In the genomic region with DNA sequence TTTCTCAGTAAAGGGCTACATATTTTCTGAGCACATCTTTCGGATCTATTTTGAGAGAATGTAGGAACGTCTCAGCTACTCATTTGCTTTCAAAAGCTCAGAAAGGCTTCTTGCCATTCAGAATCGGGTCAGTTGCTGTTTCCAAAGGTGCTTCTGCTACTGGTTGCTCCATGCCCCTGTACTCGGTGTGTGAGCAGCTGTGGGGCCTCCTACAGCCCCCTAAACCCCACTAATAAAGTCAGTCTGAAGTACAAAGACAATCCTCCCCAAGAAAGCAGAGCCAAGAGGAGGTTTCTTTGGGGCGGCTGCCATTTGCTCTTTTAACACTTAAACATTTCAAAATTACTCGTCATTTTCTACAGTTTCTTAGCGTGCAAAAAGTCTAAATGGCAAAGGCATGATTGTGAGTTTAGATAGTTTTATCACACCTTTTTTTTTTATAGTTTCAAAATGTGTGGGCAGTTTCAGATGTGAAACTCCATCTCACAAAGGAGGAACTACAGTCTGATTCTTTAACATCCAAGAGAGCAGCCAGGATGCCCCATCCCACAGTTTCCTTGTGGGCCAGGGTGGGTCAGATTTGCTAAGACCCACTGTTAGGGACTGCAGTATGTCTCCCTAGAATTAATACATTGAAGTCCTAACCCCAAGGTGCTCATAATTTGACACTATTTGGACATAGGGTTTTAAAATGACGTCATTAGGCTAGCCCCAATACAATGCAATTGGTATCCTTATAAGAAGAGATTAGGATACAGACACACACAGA, we compare ENCODE assay signal across 1 cellular context.
TF ChIP-seq lines count a peak whose summit lies in the region.

No MANE protein-coding gene starts in this region.

TF ChIP-seq in GM12878, 131 proteins besides CTCF, POLR2A, EP300 and RAD21 (continues in another document):
- TF ChIP-seq CBX3 (IDR thresholded peaks at IDR 0.05; ENCODE audit: borderline replicate concordance, low read depth) = no peak
- no peak for TF ChIP-seq SPI1 (IDR thresholded peaks at IDR 0.05; ENCODE audit: borderline replicate concordance, insufficient read depth, low read depth, low read length)
- no peak for TF ChIP-seq MXI1 (IDR thresholded peaks at IDR 0.05; ENCODE audit: low read depth, low read length)
- no peak for TF ChIP-seq FOXK2 (IDR thresholded peaks at IDR 0.05)
- TF ChIP-seq, protein P1, sequence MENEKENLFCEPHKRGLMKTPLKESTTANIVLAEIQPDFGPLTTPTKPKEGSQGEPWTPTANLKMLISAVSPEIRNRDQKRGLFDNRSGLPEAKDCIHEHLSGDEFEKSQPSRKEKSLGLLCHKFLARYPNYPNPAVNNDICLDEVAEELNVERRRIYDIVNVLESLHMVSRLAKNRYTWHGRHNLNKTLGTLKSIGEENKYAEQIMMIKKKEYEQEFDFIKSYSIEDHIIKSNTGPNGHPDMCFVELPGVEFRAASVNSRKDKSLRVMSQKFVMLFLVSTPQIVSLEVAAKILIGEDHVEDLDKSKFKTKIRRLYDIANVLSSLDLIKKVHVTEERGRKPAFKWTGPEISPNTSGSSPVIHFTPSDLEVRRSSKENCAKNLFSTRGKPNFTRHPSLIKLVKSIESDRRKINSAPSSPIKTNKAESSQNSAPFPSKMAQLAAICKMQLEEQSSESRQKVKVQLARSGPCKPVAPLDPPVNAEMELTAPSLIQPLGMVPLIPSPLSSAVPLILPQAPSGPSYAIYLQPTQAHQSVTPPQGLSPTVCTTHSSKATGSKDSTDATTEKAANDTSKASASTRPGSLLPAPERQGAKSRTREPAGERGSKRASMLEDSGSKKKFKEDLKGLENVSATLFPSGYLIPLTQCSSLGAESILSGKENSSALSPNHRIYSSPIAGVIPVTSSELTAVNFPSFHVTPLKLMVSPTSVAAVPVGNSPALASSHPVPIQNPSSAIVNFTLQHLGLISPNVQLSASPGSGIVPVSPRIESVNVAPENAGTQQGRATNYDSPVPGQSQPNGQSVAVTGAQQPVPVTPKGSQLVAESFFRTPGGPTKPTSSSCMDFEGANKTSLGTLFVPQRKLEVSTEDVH (IDR thresholded peaks at IDR 0.05; ENCODE audit: low read depth, partially characterized antibody) = no peak
- no peak for TF ChIP-seq ESRRA (IDR thresholded peaks at IDR 0.05; ENCODE audit: low read length)
- TF ChIP-seq JUND (IDR thresholded peaks at IDR 0.05; ENCODE audit: low read depth, low read length) = no peak
- peak; percentile 21; the same call in 1 of the 2 replicates for TF ChIP-seq TCF3 (IDR thresholded peaks at IDR 0.05; ENCODE audit: borderline replicate concordance, insufficient read depth, low read depth, low read length)
- TF ChIP-seq, protein P2, sequence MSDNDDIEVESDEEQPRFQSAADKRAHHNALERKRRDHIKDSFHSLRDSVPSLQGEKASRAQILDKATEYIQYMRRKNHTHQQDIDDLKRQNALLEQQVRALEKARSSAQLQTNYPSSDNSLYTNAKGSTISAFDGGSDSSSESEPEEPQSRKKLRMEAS (IDR thresholded peaks at IDR 0.05; ENCODE audit: low read depth, low read length) = no peak
- no peak for TF ChIP-seq GATAD2B (conservative IDR thresholded peaks at IDR 0.05; ENCODE audit: low read depth)
- TF ChIP-seq EZH2 (IDR thresholded peaks at IDR 0.05; ENCODE audit: borderline replicate concordance, control insufficient read depth, low read depth, low read length) = no peak
- TF ChIP-seq NBN (IDR thresholded peaks at IDR 0.05) = no peak
- TF ChIP-seq NFIC (IDR thresholded peaks at IDR 0.05; ENCODE audit: low read depth, low read length) = no peak
- 0 out of 2 replicates have a peak, but pooled peaks have one; percentile 49 for TF ChIP-seq MEF2A (IDR thresholded peaks at IDR 0.05; ENCODE audit: insufficient read depth, low read depth, low read length)
- TF ChIP-seq PAX8 (IDR thresholded peaks at IDR 0.05) = no peak
- TF ChIP-seq, protein P3, sequence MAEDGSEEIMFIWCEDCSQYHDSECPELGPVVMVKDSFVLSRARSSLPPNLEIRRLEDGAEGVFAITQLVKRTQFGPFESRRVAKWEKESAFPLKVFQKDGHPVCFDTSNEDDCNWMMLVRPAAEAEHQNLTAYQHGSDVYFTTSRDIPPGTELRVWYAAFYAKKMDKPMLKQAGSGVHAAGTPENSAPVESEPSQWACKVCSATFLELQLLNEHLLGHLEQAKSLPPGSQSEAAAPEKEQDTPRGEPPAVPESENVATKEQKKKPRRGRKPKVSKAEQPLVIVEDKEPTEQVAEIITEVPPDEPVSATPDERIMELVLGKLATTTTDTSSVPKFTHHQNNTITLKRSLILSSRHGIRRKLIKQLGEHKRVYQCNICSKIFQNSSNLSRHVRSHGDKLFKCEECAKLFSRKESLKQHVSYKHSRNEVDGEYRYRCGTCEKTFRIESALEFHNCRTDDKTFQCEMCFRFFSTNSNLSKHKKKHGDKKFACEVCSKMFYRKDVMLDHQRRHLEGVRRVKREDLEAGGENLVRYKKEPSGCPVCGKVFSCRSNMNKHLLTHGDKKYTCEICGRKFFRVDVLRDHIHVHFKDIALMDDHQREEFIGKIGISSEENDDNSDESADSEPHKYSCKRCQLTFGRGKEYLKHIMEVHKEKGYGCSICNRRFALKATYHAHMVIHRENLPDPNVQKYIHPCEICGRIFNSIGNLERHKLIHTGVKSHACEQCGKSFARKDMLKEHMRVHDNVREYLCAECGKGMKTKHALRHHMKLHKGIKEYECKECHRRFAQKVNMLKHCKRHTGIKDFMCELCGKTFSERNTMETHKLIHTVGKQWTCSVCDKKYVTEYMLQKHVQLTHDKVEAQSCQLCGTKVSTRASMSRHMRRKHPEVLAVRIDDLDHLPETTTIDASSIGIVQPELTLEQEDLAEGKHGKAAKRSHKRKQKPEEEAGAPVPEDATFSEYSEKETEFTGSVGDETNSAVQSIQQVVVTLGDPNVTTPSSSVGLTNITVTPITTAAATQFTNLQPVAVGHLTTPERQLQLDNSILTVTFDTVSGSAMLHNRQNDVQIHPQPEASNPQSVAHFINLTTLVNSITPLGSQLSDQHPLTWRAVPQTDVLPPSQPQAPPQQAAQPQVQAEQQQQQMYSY (CRISPR knock-in tag; IDR thresholded peaks at IDR 0.05) = no peak
- TF ChIP-seq SREBF1 (IDR thresholded peaks at IDR 0.05; ENCODE audit: low read length) = no peak
- TF ChIP-seq, protein P4, sequence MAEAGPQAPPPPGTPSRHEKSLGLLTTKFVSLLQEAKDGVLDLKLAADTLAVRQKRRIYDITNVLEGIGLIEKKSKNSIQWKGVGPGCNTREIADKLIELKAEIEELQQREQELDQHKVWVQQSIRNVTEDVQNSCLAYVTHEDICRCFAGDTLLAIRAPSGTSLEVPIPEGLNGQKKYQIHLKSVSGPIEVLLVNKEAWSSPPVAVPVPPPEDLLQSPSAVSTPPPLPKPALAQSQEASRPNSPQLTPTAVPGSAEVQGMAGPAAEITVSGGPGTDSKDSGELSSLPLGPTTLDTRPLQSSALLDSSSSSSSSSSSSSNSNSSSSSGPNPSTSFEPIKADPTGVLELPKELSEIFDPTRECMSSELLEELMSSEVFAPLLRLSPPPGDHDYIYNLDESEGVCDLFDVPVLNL (IDR thresholded peaks at IDR 0.05; ENCODE audit: low read depth, low read length) = no peak
- TF ChIP-seq IKZF1 (conservative IDR thresholded peaks at IDR 0.05) = 0 out of 2 replicates have a peak, but pooled peaks have one; percentile 33
- TF ChIP-seq ZNF384 (IDR thresholded peaks at IDR 0.05; ENCODE audit: borderline replicate concordance, low read depth, low read length) = peak; percentile 73
- TF ChIP-seq TCF7 (IDR thresholded peaks at IDR 0.05; ENCODE audit: borderline replicate concordance) = 0 out of 2 replicates have a peak, but pooled peaks have one; percentile 32
- TF ChIP-seq, protein P5, sequence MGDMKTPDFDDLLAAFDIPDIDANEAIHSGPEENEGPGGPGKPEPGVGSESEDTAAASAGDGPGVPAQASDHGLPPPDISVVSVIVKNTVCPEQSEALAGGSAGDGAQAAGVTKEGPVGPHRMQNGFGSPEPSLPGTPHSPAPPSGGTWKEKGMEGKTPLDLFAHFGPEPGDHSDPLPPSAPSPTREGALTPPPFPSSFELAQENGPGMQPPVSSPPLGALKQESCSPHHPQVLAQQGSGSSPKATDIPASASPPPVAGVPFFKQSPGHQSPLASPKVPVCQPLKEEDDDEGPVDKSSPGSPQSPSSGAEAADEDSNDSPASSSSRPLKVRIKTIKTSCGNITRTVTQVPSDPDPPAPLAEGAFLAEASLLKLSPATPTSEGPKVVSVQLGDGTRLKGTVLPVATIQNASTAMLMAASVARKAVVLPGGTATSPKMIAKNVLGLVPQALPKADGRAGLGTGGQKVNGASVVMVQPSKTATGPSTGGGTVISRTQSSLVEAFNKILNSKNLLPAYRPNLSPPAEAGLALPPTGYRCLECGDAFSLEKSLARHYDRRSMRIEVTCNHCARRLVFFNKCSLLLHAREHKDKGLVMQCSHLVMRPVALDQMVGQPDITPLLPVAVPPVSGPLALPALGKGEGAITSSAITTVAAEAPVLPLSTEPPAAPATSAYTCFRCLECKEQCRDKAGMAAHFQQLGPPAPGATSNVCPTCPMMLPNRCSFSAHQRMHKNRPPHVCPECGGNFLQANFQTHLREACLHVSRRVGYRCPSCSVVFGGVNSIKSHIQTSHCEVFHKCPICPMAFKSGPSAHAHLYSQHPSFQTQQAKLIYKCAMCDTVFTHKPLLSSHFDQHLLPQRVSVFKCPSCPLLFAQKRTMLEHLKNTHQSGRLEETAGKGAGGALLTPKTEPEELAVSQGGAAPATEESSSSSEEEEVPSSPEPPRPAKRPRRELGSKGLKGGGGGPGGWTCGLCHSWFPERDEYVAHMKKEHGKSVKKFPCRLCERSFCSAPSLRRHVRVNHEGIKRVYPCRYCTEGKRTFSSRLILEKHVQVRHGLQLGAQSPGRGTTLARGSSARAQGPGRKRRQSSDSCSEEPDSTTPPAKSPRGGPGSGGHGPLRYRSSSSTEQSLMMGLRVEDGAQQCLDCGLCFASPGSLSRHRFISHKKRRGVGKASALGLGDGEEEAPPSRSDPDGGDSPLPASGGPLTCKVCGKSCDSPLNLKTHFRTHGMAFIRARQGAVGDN (IDR thresholded peaks at IDR 0.05) = no peak
- TF ChIP-seq MTA2 (IDR thresholded peaks at IDR 0.05; ENCODE audit: low read depth) = peak; percentile 42; the same call in 1 of the 2 replicates
- peak in 1 of 2 experiments; percentile 64; a peak in 1 of 4 replicates for TF ChIP-seq ETV6 (conservative IDR thresholded peaks at IDR 0.05 in 1 of 2, IDR thresholded peaks at IDR 0.05 in 1 of 2; ENCODE audit: borderline replicate concordance in 1 of 2, low read depth in 1 of 2)
- no peak for TF ChIP-seq POU2F2 (IDR thresholded peaks at IDR 0.05; ENCODE audit: borderline replicate concordance, low read depth, low read length)
- TF ChIP-seq ZNF622 (IDR thresholded peaks at IDR 0.05) = no peak
- TF ChIP-seq, protein P6, sequence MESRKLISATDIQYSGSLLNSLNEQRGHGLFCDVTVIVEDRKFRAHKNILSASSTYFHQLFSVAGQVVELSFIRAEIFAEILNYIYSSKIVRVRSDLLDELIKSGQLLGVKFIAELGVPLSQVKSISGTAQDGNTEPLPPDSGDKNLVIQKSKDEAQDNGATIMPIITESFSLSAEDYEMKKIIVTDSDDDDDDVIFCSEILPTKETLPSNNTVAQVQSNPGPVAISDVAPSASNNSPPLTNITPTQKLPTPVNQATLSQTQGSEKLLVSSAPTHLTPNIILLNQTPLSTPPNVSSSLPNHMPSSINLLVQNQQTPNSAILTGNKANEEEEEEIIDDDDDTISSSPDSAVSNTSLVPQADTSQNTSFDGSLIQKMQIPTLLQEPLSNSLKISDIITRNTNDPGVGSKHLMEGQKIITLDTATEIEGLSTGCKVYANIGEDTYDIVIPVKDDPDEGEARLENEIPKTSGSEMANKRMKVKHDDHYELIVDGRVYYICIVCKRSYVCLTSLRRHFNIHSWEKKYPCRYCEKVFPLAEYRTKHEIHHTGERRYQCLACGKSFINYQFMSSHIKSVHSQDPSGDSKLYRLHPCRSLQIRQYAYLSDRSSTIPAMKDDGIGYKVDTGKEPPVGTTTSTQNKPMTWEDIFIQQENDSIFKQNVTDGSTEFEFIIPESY (IDR thresholded peaks at IDR 0.05) = no peak
- no peak for TF ChIP-seq ZSCAN29 (IDR thresholded peaks at IDR 0.05)
- no peak for TF ChIP-seq POLR2AphosphoS2 (IDR thresholded peaks at IDR 0.05; ENCODE audit: low read depth, low read length)
- no peak for TF ChIP-seq TAF1 (IDR thresholded peaks at IDR 0.05; ENCODE audit: borderline replicate concordance, low read depth, low read length)
- TF ChIP-seq ATF7 (IDR thresholded peaks at IDR 0.05; ENCODE audit: low read depth) = peak; percentile 96
- no peak for TF ChIP-seq NFXL1 (IDR thresholded peaks at IDR 0.05; ENCODE audit: borderline replicate concordance)
- peak; percentile 16 to 36; a peak in 1 of 4 replicates for TF ChIP-seq IKZF2 (IDR thresholded peaks at IDR 0.05)
- peak; percentile 76 for TF ChIP-seq JUNB (IDR thresholded peaks at IDR 0.05)
- TF ChIP-seq YY1 (IDR thresholded peaks at IDR 0.05; ENCODE audit: low read depth, low read length) = peak; percentile 45
- no peak for TF ChIP-seq RBBP5 (conservative IDR thresholded peaks at IDR 0.05)
- TF ChIP-seq CBFB (IDR thresholded peaks at IDR 0.05; ENCODE audit: low read depth) = no peak
- TF ChIP-seq, protein P7, sequence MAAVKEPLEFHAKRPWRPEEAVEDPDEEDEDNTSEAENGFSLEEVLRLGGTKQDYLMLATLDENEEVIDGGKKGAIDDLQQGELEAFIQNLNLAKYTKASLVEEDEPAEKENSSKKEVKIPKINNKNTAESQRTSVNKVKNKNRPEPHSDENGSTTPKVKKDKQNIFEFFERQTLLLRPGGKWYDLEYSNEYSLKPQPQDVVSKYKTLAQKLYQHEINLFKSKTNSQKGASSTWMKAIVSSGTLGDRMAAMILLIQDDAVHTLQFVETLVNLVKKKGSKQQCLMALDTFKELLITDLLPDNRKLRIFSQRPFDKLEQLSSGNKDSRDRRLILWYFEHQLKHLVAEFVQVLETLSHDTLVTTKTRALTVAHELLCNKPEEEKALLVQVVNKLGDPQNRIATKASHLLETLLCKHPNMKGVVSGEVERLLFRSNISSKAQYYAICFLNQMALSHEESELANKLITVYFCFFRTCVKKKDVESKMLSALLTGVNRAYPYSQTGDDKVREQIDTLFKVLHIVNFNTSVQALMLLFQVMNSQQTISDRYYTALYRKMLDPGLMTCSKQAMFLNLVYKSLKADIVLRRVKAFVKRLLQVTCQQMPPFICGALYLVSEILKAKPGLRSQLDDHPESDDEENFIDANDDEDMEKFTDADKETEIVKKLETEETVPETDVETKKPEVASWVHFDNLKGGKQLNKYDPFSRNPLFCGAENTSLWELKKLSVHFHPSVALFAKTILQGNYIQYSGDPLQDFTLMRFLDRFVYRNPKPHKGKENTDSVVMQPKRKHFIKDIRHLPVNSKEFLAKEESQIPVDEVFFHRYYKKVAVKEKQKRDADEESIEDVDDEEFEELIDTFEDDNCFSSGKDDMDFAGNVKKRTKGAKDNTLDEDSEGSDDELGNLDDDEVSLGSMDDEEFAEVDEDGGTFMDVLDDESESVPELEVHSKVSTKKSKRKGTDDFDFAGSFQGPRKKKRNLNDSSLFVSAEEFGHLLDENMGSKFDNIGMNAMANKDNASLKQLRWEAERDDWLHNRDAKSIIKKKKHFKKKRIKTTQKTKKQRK (IDR thresholded peaks at IDR 0.05; ENCODE audit: low read depth, low read length) = no peak
- no peak for TF ChIP-seq RUNX3 (IDR thresholded peaks at IDR 0.05; ENCODE audit: low read length)
